In genomic region chr1:84683508-84683907, GRCh38 we compare ENCODE assay signal across 7 cellular contexts.
"Had no signal": no experiment of that assay in that cellular context is flagged by ENCODE, and none has a peak within 500 bp of the region (broad histone marks: within the 10 kb centered on the region; RNA-seq: fewer than 3 reads in every experiment).

No MANE protein-coding gene starts in this region.

- ATAC-seq: GM12878 had no signal

- H3K4me3 ChIP-seq: GM12878 had no signal

- FAIRE-seq: G401.6, GM12878, GM12891, GM12892, GM19239 had no signal

- DNase-seq: GDM1, GF-D8 had no signal
